Comparison of ENCODE assay signal across 1 cellular context in the genomic region with DNA sequence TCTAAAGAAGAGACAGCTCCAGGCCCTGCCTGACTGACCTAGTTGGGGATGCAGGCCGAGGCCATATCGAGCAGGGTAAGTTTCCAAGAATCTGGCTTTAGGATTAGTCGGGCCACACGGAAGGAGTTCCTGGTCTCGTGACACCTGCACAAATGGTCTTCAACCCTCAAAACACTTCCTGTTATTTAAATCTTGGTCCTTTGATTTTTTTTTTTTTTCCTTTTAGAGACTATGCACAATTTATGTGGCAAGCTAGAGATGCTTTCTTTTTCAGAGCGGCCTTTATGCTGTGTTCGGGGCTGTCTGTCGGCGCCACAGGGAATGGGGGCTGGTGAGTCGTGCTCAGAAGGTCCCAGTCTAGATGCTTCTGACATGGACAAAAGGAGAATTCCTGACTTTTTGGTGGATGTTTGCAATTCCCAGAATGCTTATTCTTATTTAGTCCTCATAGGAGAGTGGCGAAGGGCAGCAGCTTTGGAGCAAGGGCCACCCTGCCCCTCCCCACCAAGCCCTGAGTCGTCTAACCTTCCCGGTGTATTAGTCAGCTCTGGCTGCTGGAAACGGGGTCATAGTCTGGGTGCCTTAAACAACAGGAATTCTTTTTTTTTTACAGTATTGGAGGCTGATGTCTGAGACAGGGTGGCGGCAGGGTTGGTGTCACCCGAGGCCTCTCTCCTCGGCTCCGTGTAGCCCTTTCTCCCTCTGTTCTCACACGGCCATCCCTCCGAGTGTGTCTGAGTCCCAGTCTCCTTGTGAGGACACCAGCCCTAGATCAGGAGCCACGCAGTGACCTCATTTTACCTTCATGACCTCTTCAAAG.
A peak's percentile ranks its signal among the peaks of the same experiment; 100 is the strongest.
TF ChIP-seq lines count a peak whose summit lies in the region.

No MANE protein-coding gene starts in this region.

TF ChIP-seq in HepG2, 621 proteins besides CTCF, POLR2A, EP300 and RAD21 (continued from another document):
- TF ChIP-seq JDP2 (CRISPR knock-in tag; IDR thresholded peaks at IDR 0.05; ENCODE audit: borderline replicate concordance) (no peak), MEF2D (CRISPR knock-in tag; IDR thresholded peaks at IDR 0.05) (no peak; the same call in 1 of the 2 replicates), SIN3B (IDR thresholded peaks at IDR 0.05; ENCODE audit: low read length) (no peak), ZNF225 (CRISPR knock-in tag; IDR thresholded peaks at IDR 0.05) (no peak), MAF1 (CRISPR knock-in tag; IDR thresholded peaks at IDR 0.05; ENCODE audit: borderline replicate concordance) (no peak), MAFF (IDR thresholded peaks at IDR 0.05; ENCODE audit: low read depth, low read length) (no peak), MED1 (CRISPR knock-in tag; IDR thresholded peaks at IDR 0.05) (no peak), NR2C2 (CRISPR knock-in tag; IDR thresholded peaks at IDR 0.05; ENCODE audit: borderline replicate concordance) (no peak), ZNF558 (CRISPR knock-in tag; IDR thresholded peaks at IDR 0.05; ENCODE audit: borderline replicate concordance) (no peak), MLLT10 (CRISPR knock-in tag; IDR thresholded peaks at IDR 0.05) (no peak), ZKSCAN5 (CRISPR knock-in tag; IDR thresholded peaks at IDR 0.05) (no peak), ZSCAN29 (CRISPR knock-in tag; conservative IDR thresholded peaks at IDR 0.05) (no peak), RORA (CRISPR knock-in tag; IDR thresholded peaks at IDR 0.05) (no peak), ZNF660 (CRISPR knock-in tag; IDR thresholded peaks at IDR 0.05; ENCODE audit: borderline replicate concordance, low read depth) (no peak), RAD51 (IDR thresholded peaks at IDR 0.05; ENCODE audit: borderline replicate concordance) (no peak), ZMYM2 (CRISPR knock-in tag; IDR thresholded peaks at IDR 0.05) (no peak; the same call in 1 of the 2 replicates), CHD4 (IDR thresholded peaks at IDR 0.05; ENCODE audit: borderline replicate concordance, low read length) (no peak), MTF2 (CRISPR knock-in tag; IDR thresholded peaks at IDR 0.05; ENCODE audit: borderline replicate concordance) (no peak), SKI (IDR thresholded peaks at IDR 0.05; ENCODE audit: partially characterized antibody) (peak; percentile 84), MIER2 (CRISPR knock-in tag; IDR thresholded peaks at IDR 0.05) (peak; percentile 12; the same call in 1 of the 2 replicates), ZNF547 (CRISPR knock-in tag; IDR thresholded peaks at IDR 0.05) (0 out of 2 replicates have a peak, but pooled peaks have one; percentile 14), ZNF792 (CRISPR knock-in tag; IDR thresholded peaks at IDR 0.05) (no peak)
- TF ChIP-seq, protein P1, sequence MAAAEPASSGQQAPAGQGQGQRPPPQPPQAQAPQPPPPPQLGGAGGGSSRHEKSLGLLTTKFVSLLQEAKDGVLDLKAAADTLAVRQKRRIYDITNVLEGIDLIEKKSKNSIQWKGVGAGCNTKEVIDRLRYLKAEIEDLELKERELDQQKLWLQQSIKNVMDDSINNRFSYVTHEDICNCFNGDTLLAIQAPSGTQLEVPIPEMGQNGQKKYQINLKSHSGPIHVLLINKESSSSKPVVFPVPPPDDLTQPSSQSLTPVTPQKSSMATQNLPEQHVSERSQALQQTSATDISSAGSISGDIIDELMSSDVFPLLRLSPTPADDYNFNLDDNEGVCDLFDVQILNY (CRISPR knock-in tag; conservative IDR thresholded peaks at IDR 0.05), result no peak
- TF ChIP-seq, protein P2, sequence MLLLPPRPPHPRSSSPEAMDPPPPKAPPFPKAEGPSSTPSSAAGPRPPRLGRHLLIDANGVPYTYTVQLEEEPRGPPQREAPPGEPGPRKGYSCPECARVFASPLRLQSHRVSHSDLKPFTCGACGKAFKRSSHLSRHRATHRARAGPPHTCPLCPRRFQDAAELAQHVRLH (CRISPR knock-in tag; IDR thresholded peaks at IDR 0.05; ENCODE audit: borderline replicate concordance, low read depth), result no peak
- TF ChIP-seq, protein P3, sequence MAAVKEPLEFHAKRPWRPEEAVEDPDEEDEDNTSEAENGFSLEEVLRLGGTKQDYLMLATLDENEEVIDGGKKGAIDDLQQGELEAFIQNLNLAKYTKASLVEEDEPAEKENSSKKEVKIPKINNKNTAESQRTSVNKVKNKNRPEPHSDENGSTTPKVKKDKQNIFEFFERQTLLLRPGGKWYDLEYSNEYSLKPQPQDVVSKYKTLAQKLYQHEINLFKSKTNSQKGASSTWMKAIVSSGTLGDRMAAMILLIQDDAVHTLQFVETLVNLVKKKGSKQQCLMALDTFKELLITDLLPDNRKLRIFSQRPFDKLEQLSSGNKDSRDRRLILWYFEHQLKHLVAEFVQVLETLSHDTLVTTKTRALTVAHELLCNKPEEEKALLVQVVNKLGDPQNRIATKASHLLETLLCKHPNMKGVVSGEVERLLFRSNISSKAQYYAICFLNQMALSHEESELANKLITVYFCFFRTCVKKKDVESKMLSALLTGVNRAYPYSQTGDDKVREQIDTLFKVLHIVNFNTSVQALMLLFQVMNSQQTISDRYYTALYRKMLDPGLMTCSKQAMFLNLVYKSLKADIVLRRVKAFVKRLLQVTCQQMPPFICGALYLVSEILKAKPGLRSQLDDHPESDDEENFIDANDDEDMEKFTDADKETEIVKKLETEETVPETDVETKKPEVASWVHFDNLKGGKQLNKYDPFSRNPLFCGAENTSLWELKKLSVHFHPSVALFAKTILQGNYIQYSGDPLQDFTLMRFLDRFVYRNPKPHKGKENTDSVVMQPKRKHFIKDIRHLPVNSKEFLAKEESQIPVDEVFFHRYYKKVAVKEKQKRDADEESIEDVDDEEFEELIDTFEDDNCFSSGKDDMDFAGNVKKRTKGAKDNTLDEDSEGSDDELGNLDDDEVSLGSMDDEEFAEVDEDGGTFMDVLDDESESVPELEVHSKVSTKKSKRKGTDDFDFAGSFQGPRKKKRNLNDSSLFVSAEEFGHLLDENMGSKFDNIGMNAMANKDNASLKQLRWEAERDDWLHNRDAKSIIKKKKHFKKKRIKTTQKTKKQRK (IDR thresholded peaks at IDR 0.05; ENCODE audit: low read length), result no peak
- TF ChIP-seq, protein P4, sequence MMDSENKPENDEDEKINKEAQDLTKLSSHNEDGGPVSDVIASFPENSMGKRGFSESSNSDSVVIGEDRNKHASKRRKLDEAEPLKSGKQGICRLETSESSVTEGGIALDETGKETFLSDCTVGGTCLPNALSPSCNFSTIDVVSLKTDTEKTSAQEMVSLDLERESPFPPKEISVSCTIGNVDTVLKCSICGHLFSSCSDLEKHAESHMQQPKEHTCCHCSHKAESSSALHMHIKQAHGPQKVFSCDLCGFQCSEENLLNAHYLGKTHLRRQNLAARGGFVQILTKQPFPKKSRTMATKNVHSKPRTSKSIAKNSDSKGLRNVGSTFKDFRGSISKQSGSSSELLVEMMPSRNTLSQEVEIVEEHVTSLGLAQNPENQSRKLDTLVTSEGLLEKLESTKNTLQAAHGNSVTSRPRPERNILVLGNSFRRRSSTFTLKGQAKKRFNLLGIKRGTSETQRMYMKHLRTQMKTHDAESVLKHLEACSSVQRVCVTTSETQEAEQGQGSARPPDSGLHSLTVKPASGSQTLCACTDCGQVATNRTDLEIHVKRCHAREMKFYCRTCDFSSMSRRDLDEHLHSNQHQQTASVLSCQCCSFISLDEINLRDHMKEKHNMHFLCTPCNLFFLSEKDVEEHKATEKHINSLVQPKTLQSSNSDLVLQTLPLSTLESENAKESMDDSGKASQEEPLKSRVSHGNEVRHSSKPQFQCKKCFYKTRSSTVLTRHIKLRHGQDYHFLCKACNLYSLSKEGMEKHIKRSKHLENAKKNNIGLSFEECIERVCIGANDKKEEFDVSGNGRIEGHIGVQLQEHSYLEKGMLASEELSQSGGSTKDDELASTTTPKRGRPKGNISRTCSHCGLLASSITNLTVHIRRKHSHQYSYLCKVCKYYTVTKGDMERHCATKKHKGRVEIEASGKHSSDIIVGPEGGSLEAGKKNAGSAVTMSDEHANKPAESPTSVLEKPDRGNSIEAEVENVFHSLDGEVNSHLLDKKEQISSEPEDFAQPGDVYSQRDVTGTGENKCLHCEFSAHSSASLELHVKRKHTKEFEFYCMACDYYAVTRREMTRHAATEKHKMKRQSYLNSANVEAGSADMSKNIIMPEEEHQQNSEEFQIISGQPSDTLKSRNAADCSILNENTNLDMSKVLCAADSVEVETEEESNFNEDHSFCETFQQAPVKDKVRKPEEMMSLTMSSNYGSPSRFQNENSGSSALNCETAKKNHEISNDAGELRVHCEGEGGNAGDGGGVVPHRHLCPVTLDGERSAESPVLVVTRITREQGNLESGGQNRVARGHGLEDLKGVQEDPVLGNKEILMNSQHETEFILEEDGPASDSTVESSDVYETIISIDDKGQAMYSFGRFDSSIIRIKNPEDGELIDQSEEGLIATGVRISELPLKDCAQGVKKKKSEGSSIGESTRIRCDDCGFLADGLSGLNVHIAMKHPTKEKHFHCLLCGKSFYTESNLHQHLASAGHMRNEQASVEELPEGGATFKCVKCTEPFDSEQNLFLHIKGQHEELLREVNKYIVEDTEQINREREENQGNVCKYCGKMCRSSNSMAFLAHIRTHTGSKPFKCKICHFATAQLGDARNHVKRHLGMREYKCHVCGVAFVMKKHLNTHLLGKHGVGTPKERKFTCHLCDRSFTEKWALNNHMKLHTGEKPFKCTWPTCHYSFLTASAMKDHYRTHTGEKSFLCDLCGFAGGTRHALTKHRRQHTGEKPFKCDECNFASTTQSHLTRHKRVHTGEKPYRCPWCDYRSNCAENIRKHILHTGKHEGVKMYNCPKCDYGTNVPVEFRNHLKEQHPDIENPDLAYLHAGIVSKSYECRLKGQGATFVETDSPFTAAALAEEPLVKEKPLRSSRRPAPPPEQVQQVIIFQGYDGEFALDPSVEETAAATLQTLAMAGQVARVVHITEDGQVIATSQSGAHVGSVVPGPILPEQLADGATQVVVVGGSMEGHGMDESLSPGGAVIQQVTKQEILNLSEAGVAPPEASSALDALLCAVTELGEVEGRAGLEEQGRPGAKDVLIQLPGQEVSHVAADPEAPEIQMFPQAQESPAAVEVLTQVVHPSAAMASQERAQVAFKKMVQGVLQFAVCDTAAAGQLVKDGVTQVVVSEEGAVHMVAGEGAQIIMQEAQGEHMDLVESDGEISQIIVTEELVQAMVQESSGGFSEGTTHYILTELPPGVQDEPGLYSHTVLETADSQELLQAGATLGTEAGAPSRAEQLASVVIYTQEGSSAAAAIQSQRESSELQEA (CRISPR knock-in tag; IDR thresholded peaks at IDR 0.05; ENCODE audit: not compliant biosample characterization), result peak; percentile 57
- TF ChIP-seq, protein P5, sequence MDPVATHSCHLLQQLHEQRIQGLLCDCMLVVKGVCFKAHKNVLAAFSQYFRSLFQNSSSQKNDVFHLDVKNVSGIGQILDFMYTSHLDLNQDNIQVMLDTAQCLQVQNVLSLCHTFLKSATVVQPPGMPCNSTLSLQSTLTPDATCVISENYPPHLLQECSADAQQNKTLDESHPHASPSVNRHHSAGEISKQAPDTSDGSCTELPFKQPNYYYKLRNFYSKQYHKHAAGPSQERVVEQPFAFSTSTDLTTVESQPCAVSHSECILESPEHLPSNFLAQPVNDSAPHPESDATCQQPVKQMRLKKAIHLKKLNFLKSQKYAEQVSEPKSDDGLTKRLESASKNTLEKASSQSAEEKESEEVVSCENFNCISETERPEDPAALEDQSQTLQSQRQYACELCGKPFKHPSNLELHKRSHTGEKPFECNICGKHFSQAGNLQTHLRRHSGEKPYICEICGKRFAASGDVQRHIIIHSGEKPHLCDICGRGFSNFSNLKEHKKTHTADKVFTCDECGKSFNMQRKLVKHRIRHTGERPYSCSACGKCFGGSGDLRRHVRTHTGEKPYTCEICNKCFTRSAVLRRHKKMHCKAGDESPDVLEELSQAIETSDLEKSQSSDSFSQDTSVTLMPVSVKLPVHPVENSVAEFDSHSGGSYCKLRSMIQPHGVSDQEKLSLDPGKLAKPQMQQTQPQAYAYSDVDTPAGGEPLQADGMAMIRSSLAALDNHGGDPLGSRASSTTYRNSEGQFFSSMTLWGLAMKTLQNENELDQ (CRISPR knock-in tag; IDR thresholded peaks at IDR 0.05; ENCODE audit: borderline replicate concordance), result no peak
- TF ChIP-seq, protein P6, sequence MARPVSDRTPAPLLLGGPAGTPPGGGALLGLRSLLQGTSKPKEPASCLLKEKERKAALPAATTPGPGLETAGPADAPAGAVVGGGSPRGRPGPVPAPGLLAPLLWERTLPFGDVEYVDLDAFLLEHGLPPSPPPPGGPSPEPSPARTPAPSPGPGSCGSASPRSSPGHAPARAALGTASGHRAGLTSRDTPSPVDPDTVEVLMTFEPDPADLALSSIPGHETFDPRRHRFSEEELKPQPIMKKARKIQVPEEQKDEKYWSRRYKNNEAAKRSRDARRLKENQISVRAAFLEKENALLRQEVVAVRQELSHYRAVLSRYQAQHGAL (CRISPR knock-in tag; IDR thresholded peaks at IDR 0.05; ENCODE audit: not compliant biosample characterization), result no peak
- TF ChIP-seq, protein P7, sequence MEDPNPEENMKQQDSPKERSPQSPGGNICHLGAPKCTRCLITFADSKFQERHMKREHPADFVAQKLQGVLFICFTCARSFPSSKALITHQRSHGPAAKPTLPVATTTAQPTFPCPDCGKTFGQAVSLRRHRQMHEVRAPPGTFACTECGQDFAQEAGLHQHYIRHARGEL (CRISPR knock-in tag; IDR thresholded peaks at IDR 0.05), result no peak
